Comparison of ENCODE assay signal across 11 cellular contexts in genomic region chr18:48749768-48750167, GRCh38.
A peak's percentile ranks its signal among the peaks of the same experiment; 100 is the strongest.
DNase-seq lines count a peak whose midpoint lies in the region; ATAC-seq and TF ChIP-seq lines count a peak whose summit lies in the region.
"Had no signal": no experiment of that assay in that cellular context is flagged by ENCODE, and none has a peak within 500 bp of the region (broad histone marks: within the 10 kb centered on the region; RNA-seq: fewer than 3 reads in every experiment).

No MANE protein-coding gene starts in this region.

- H3K4me3 ChIP-seq in fibroblast of mammary gland (ENCODE audit: control insufficient read depth, low read depth, low read length): no peak overlapping the region
- no peak overlapping the region for H3K4me3 ChIP-seq in mucosa of descending colon
- H3K4me3 ChIP-seq in upper lobe of left lung: no peak overlapping the region

- no peaks in the 10 kb centered on the region for H3K27me3 ChIP-seq in upper lobe of left lung

- peak; percentile 15 for ATAC-seq in mucosa of descending colon
- ATAC-seq in upper lobe of left lung (ENCODE audit: low FRiP score in 2 of 2): peak; percentile 23 to 84
- no peak for ATAC-seq in GM18873 (IDR thresholded peaks at IDR 0.05; ENCODE audit: low FRiP score, unreplicated experiment)
- no peak for ATAC-seq in HG03571 (IDR thresholded peaks at IDR 0.05; ENCODE audit: unreplicated experiment)

- H3K36me3 ChIP-seq in mucosa of descending colon (ENCODE audit: low read depth): no peaks in the 10 kb centered on the region
- no peaks in the 10 kb centered on the region for H3K36me3 ChIP-seq in upper lobe of left lung

- 40 to 82% methylated on average over 2 to 13 of the region's 13 CpGs for WGBS in upper lobe of left lung, 2 donors

- DNase-seq in SK-MEL-5 (ENCODE audit: low read depth, low spot score): peak; percentile 91
- DNase-seq in fibroblast of mammary gland (ENCODE audit: low read depth): peak; percentile 83
- DNase-seq in mucosa of descending colon: no peak
- peak in 1 of 2 donors; percentile 84 for DNase-seq in upper lobe of left lung
- DNase-seq in NCI-H2196 (lab: John Stamatoyannopoulos, UW; ENCODE audit: unreplicated experiment): no peak
- DNase-seq: DND-41, endodermal cell, NCI-H345, SIG-M5 had no signal

- intact Hi-C loops in mucosa of descending colon (cut with DNase I, micrococcal nuclease): no loop called here

- no peak for TF ChIP-seq POLR2A in upper lobe of left lung (IDR thresholded peaks at IDR 0.05)

- peak overlapping the region in 1 of 4 donors; percentile 15 for H3K27ac ChIP-seq in upper lobe of left lung

- H3K4me1 ChIP-seq in mucosa of descending colon (ENCODE audit: low read depth) (no peaks in the 10 kb centered on the region), upper lobe of left lung (peaks cover 0 to 9% (median 6%) of the 10 kb centered on the region in 4 donors)

- TF ChIP-seq EP300 in upper lobe of left lung (IDR thresholded peaks at IDR 0.05): peak in 1 of 4 donors; percentile 59

- TF ChIP-seq CTCF in fibroblast of mammary gland (conservative IDR thresholded peaks at IDR 0.05; ENCODE audit: control insufficient read depth, insufficient read depth, low read depth, low read length) (no peak), mucosa of descending colon (IDR thresholded peaks at IDR 0.05) (no peak), upper lobe of left lung (IDR thresholded peaks at IDR 0.05) (peak in 3 of 6 experiments; percentile 20 to 52 (median 26))

- in situ Hi-C loops in SK-MEL-5 (cut with HindIII; ENCODE audit: low pct_unique_long_range_greater_than_20kb, low sequenced_read_pairs): no loop called here

- H3K9me3 ChIP-seq in mucosa of descending colon: no peaks in the 10 kb centered on the region
- no peaks in the 10 kb centered on the region for H3K9me3 ChIP-seq in upper lobe of left lung

Comparison
In these comparisons a context has a peak if more than half of its experiments do, and no peak if none do; other contexts are left out.
1. DNase-seq: peak in SK-MEL-5 (single experiment) and fibroblast of mammary gland (single experiment); none in mucosa of descending colon (0 of 3) and NCI-H2196 (single experiment).
2. ATAC-seq: peak in mucosa of descending colon (single experiment) and upper lobe of left lung (2 of 2); none in GM18873 (single experiment) and HG03571 (single experiment).